20 cellular contexts compared by ENCODE assay signal in the genomic region with DNA sequence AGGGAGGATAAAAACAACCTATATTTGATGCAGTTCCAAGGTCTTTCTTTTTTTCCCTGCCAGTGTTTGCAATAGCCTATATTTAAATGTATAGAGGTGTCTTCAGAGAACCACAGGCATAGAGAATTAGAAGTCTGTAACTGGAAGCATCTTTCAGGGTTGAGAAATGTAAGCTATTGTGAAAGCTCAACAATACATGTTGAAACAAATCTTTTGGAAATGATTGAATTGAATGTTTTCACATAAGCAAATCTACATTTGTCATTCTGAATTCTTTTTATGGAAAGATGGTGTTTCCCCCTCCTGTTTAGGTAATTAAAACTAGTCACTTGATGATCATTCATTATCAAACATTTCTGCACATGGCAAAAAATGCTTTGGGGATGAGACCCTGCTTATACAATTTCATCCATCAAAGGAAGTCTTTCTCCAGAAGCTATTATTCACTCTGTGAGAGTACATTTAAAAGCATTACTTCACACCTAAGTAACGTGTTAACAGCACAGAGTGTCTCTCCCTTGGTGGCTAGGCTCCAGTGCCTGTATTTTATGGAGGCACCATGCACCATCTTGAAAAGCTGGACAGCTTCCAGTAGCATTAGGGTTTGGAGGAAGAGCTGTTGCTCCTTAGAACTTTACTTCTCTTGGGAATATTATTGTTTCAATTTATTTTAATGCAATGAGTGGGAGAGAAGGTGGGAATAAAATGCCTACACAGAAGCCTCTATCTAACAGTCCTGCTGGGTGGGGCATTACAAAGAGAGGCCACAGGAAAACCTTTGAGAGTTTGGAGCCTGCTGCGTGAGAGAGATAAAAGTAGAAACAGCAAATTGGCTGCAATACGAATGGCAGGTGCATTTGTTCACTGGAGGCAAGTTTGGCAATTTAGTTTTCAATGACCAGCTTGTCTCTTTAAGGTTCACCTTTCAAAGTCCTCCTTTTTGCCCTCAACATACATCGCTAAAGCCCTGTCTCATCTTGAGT.
DNase-seq lines count a peak whose midpoint lies in the region; ATAC-seq, FAIRE-seq and TF ChIP-seq lines count a peak whose summit lies in the region.
"Had no signal": no experiment of that assay in that cellular context is flagged by ENCODE, and none has a peak within 500 bp of the region (broad histone marks: within the 10 kb centered on the region; RNA-seq: fewer than 3 reads in every experiment).

No MANE protein-coding gene starts in this region.

- H3K27ac Mint-ChIP-seq in Caco-2 (ENCODE audit: unreplicated experiment) = no peak overlapping the region
- H3K27ac Mint-ChIP-seq: activated CD8-positive, alpha-beta memory T cell treated with anti-CD3 and anti-CD28 coated beads, Interleukin-2, amount 10 ng/mL, durations not matched to agents 7 days and 5 days; naive thymus-derived CD8-positive, alpha-beta T cell; type B pancreatic cell; WTC11 had no signal

- no peak for TF ChIP-seq CTCF in foreskin keratinocyte (conservative IDR thresholded peaks at IDR 0.05)
- no peak for TF ChIP-seq CTCF in Caco-2 (IDR thresholded peaks at IDR 0.05; ENCODE audit: insufficient read depth in 1 of 2, low read depth in 1 of 2, low read length in 1 of 2, severe bottlenecking in 1 of 2, unreplicated experiment in 1 of 2)

- no peak overlapping the region for H3K4me3 Mint-ChIP-seq in Caco-2 (ENCODE audit: unreplicated experiment)
- H3K4me3 Mint-ChIP-seq: activated CD8-positive, alpha-beta memory T cell treated with anti-CD3 and anti-CD28 coated beads, Interleukin-2, amount 10 ng/mL, durations not matched to agents 7 days and 5 days; naive thymus-derived CD8-positive, alpha-beta T cell; type B pancreatic cell; WTC11 had no signal

- H3K27ac ChIP-seq in foreskin keratinocyte = no peak overlapping the region
- H3K27ac ChIP-seq: left ventricle myocardium inferior, SJSA1 had no signal

- H3K36me3 Mint-ChIP-seq in Caco-2 (ENCODE audit: insufficient read depth, unreplicated experiment) = no peaks in the 10 kb centered on the region
- H3K36me3 Mint-ChIP-seq: activated CD8-positive, alpha-beta memory T cell treated with anti-CD3 and anti-CD28 coated beads, Interleukin-2, amount 10 ng/mL, durations not matched to agents 7 days and 5 days; naive thymus-derived CD8-positive, alpha-beta T cell; WTC11 had no signal

- ATAC-seq in foreskin keratinocyte = peak; percentile 36
- no peak for ATAC-seq in HG02938 (IDR thresholded peaks at IDR 0.05; ENCODE audit: unreplicated experiment)
- ATAC-seq: activated CD8-positive, alpha-beta memory T cell treated with anti-CD3 and anti-CD28 coated beads, Interleukin-2, amount 10 ng/mL, durations not matched to agents 7 days and 5 days; naive thymus-derived CD8-positive, alpha-beta T cell; WTC11 had no signal

- peak; percentile 63 for FAIRE-seq in G401.6 (lab: Jason Lieb, UNC)

- H3K9ac ChIP-seq in adipocyte (ENCODE audit: low read length) = peak overlapping the region; percentile 13

- H3K4me1 ChIP-seq in adipocyte (ENCODE audit: control insufficient read depth, insufficient read depth, low read length) = peaks cover 22% of the 10 kb centered on the region
- H3K4me1 ChIP-seq in foreskin keratinocyte = peaks cover 14% of the 10 kb centered on the region
- H3K4me1 ChIP-seq in Caco-2 = no peaks in the 10 kb centered on the region
- H3K4me1 ChIP-seq: left ventricle myocardium inferior, SJSA1 had no signal

- H3K4me1 Mint-ChIP-seq in Caco-2 (ENCODE audit: low read depth, unreplicated experiment) = no peaks in the 10 kb centered on the region
- H3K4me1 Mint-ChIP-seq: activated CD8-positive, alpha-beta memory T cell treated with anti-CD3 and anti-CD28 coated beads, Interleukin-2, amount 10 ng/mL, durations not matched to agents 7 days and 5 days; naive thymus-derived CD8-positive, alpha-beta T cell had no signal

- no peaks in the 10 kb centered on the region for H3K36me3 ChIP-seq in adipocyte (ENCODE audit: control insufficient read depth, insufficient read depth, low read length, severe bottlenecking)
- H3K36me3 ChIP-seq in Caco-2 (ENCODE audit: control insufficient read depth, insufficient read depth, low read length) = no peaks in the 10 kb centered on the region
- H3K36me3 ChIP-seq: left ventricle myocardium inferior, SJSA1 had no signal

- no peaks in the 10 kb centered on the region for H3K9me3 Mint-ChIP-seq in Caco-2 (ENCODE audit: unreplicated experiment)
- H3K9me3 Mint-ChIP-seq: type B pancreatic cell, WTC11 had no signal

- H3K4me3 ChIP-seq in adipocyte (ENCODE audit: low read length) (peak overlapping the region; percentile 19), Caco-2 (ENCODE audit: low read depth, low read length) (no peak overlapping the region)
- H3K4me3 ChIP-seq: left ventricle myocardium inferior, SJSA1 had no signal

- POLR2A ChIA-PET in Caco-2 (lab: Charles Lee) = no interaction called here

- H3K9me3 ChIP-seq in adipocyte (ENCODE audit: control insufficient read depth, low read length) (no peaks in the 10 kb centered on the region), Caco-2 (no peaks in the 10 kb centered on the region)
- H3K9me3 ChIP-seq: left ventricle myocardium inferior, SJSA1 had no signal

- no TSS peak for BruUV-seq in Caco-2 (replicated peaks; lab: Mats Ljungman, UMichigan)

- intact Hi-C loops in Caco-2 (cut with micrococcal nuclease; ENCODE audit: unreplicated experiment) = no loop called here

- DNase-seq in LHCN-M2 (ENCODE audit: low read depth) (peak; percentile 25), adipocyte (ENCODE audit: low read depth) (peak; percentile 77), foreskin keratinocyte (peak; percentile 73 to 74), NCI-H82 treated with DMSO at 0.1 percent for 48 hours (lab: John Stamatoyannopoulos, UW; ENCODE audit: unreplicated experiment) (no peak), Caco-2 (no peak)
- no peak for DNase-seq in stimulated activated CD4-positive, alpha-beta T cell treated with anti-CD3 and anti-CD28 coated beads, Interleukin-4, amount 100 ng/mL, for 24 hours
- DNase-seq: activated CD8-positive, alpha-beta memory T cell treated with anti-CD3 and anti-CD28 coated beads, Interleukin-2, amount 10 ng/mL, durations not matched to agents 7 days and 5 days; activated naive CD4-positive, alpha-beta T cell treated with Interleukin-2 at 50 U/mL for 16 hours; DMS79; hypothalamus; left ventricle myocardium inferior; naive thymus-derived CD8-positive, alpha-beta T cell; NCI-H2029; retina; stimulated activated CD4-positive, alpha-beta T cell treated with anti-CD3 and anti-CD28 coated beads, Interleukin-2, amount 100 ng/mL, for 24 hours had no signal

- H3K27me3 ChIP-seq in adipocyte (replicated peaks; ENCODE audit: control insufficient read depth, insufficient read depth, low read length) (no peaks in the 10 kb centered on the region), foreskin keratinocyte (no peaks in the 10 kb centered on the region), Caco-2 (replicated peaks; ENCODE audit: control insufficient read depth, insufficient read depth, low read length) (no peaks in the 10 kb centered on the region)
- H3K27me3 ChIP-seq: SJSA1 had no signal

- H3K27me3 Mint-ChIP-seq in Caco-2 (ENCODE audit: insufficient read depth, unreplicated experiment) = no peaks in the 10 kb centered on the region
- H3K27me3 Mint-ChIP-seq: activated CD8-positive, alpha-beta memory T cell treated with anti-CD3 and anti-CD28 coated beads, Interleukin-2, amount 10 ng/mL, durations not matched to agents 7 days and 5 days; naive thymus-derived CD8-positive, alpha-beta T cell; type B pancreatic cell had no signal

- CTCF ChIA-PET in Caco-2 (lab: Charles Lee) = no interaction called here

Comparison
In these comparisons a context has a peak if more than half of its experiments do, and no peak if none do; other contexts are left out.
1. DNase-seq: peak in LHCN-M2 (single experiment), adipocyte (single experiment) and foreskin keratinocyte (2 of 2); none in NCI-H82 treated with DMSO at 0.1 percent for 48 hours (single experiment), stimulated activated CD4-positive, alpha-beta T cell treated with anti-CD3 and anti-CD28 coated beads, Interleukin-4, amount 100 ng/mL, for 24 hours (single experiment) and Caco-2 (0 of 2).